In the genomic region with DNA sequence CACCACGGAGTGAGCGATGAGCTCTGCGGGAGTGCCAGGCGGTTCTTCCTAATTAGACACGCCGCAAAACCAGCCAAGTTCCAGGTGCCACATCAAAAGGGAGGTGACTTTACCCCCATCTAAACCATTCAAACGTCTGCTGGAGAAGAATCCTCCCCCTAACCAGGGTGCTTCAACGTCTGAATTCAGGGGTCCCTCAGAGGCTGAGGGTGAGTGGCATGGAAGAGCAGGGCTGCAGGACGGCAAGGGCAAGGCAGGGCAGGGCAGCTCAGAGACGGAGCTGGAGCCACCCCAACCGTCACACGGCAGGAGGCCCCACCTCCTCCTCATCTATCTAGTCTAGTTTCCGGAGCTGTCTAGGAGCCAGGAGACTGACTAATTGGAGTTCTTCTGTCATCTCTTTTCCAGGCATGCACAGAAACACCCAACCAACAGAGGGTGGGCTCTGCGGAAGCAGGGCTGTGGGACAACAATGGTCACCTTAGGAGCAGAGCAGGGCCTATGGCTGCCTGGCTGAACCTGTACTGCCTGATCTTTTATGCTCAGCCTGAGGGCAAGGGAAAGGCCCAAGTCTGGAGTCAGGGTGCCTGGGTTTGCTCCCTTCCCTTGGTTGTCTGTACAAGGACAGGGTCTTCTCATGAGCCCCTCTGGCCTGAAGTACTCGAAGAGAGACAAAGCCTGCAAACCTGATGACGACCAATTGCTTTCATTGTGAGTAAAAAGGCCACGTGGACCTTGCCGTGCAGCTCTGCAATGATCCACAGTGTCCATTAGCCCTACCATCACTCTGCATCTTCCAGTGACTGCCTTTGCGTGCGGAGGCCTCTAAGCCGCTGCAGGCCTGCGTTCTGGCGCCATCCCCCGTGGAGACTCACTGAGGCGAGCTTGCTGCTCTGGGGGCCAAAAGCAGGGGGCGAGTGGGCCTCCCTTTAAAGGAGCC, we compare ENCODE assay signal across 10 cellular contexts.
DNase-seq lines count a peak whose midpoint lies in the region; ATAC-seq lines count a peak whose summit lies in the region.
"Had no signal": no experiment of that assay in that cellular context is flagged by ENCODE, and none has a peak within 500 bp of the region (broad histone marks: within the 10 kb centered on the region; RNA-seq: fewer than 3 reads in every experiment).

No MANE protein-coding gene starts in this region.

- no peak overlapping the region for H2AK5ac ChIP-seq in mesendoderm (ENCODE audit: low read length)

- no peak overlapping the region for H3K18ac ChIP-seq in mesendoderm (ENCODE audit: low read length)

- H4K5ac ChIP-seq in mesendoderm (ENCODE audit: low read length): no peak overlapping the region

- no peak overlapping the region for H4K8ac ChIP-seq in mesendoderm (ENCODE audit: low read depth, low read length)

- H3K79me1 ChIP-seq in mesendoderm (ENCODE audit: low read length): peaks cover 38% of the 10 kb centered on the region

- no peak overlapping the region for H3K4ac ChIP-seq in mesendoderm (ENCODE audit: low read depth, low read length)

- no peak overlapping the region for H2BK15ac ChIP-seq in mesendoderm (replicated peaks; ENCODE audit: low read depth)

- no CpG with 5 or more reads among the region's 26 CpGs for WGBS in mesendoderm (ENCODE audit: extremely low coverage, insufficient coverage, low lambda C conversion rate)

- H3K27ac ChIP-seq in mesendoderm (ENCODE audit: low read depth, low read length): no peak overlapping the region
- H3K27ac ChIP-seq: VCaP had no signal

- H3K79me2 ChIP-seq in mesendoderm (ENCODE audit: control insufficient read depth, insufficient read depth, low read length): peaks cover 19% of the 10 kb centered on the region

- H2BK120ac ChIP-seq in mesendoderm (ENCODE audit: low read depth, low read length): no peak overlapping the region

- no peak overlapping the region for H2BK5ac ChIP-seq in mesendoderm (ENCODE audit: low read length)

- H3K27me3 ChIP-seq in mesendoderm (ENCODE audit: insufficient read depth, low read length, poor library complexity): no peaks in the 10 kb centered on the region

- DNase-seq in A172 (ENCODE audit: low spot score) (peak; percentile 87), M059J (ENCODE audit: low read depth) (peak; percentile 32), SW480 (ENCODE audit: low spot score) (peak; percentile 71), left cardiac atrium (peak; percentile 75), mesendoderm (no peak), NCI-H2227 treated with DMSO at 0.1 percent for 48 hours (lab: John Stamatoyannopoulos, UW) (no peak), epidermal melanocyte (ENCODE audit: insufficient read length, low spot score) (no peak)
- no peak for DNase-seq in activated CD8-positive, alpha-beta memory T cell treated with anti-CD3 and anti-CD28 coated beads for 24 hours
- DNase-seq: CD8-positive, alpha-beta T cell had no signal

- no peaks in the 10 kb centered on the region for H3K4me1 ChIP-seq in mesendoderm (ENCODE audit: control insufficient read depth, low read depth, low read length)

- no peak overlapping the region for H3K4me3 ChIP-seq in mesendoderm (ENCODE audit: low read length)

- no peak overlapping the region for H3K9ac ChIP-seq in mesendoderm (ENCODE audit: low read length)

- no peaks in the 10 kb centered on the region for H3K36me3 ChIP-seq in mesendoderm (ENCODE audit: control insufficient read depth, insufficient read depth, low read length)

- H3K4me2 ChIP-seq in mesendoderm (ENCODE audit: low read length): no peak overlapping the region

- intact Hi-C loops in left cardiac atrium (cut with DNase I): loop anchor here in 1 of 2 donors (5.0 kb wide), 2 partner anchors 43 to 82 kb away; a partner anchor contains a TSS

- no peak overlapping the region for H3K56ac ChIP-seq in mesendoderm (ENCODE audit: low read length)

- H3K23ac ChIP-seq in mesendoderm (ENCODE audit: low read length): no peak overlapping the region

- peak; percentile 75 to 89 for ATAC-seq in left cardiac atrium
- ATAC-seq: CD8-positive, alpha-beta T cell had no signal

Comparison
In these comparisons a context has a peak if more than half of its experiments do, and no peak if none do; other contexts are left out.
1. DNase-seq: peak in A172 (single experiment), M059J (single experiment), SW480 (single experiment) and left cardiac atrium (single experiment); none in mesendoderm (single experiment), NCI-H2227 treated with DMSO at 0.1 percent for 48 hours (single experiment), epidermal melanocyte (single experiment) and activated CD8-positive, alpha-beta memory T cell treated with anti-CD3 and anti-CD28 coated beads for 24 hours (single experiment).